Comparison of ENCODE assay signal across 17 cellular contexts in the genomic region with DNA sequence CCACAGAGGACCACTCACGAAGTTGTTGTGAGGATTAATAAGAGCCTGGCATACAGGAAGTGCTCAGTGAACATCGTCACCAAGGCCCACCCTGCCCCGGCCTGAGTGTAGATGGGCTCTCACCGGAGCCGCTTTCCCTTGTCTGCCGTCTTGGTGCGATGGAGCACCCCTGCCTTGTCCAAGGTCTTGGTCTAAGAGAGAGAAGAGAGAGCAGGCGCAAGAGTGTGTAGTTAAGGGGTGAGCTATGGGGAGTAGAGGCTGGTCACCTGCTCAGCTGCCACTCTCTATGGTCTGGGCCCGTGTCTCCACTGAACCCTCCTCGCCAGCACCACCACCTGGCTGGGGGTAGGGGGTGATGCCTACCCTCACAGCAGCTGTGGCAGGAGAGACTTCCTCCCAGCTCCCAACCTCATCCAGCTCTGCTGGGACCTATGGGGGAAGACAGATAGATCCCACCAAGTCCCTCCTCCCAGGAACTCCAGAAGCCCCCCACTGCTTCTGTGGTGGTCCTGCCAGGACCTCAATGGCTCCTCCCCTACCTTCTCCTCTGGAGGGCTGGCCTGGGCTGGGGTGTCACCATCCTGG.
"Had no signal": no experiment of that assay in that cellular context is flagged by ENCODE, and none has a peak within 500 bp of the region (broad histone marks: within the 10 kb centered on the region; RNA-seq: fewer than 3 reads in every experiment).

No MANE protein-coding gene starts in this region.

- H3K27ac ChIP-seq: coronary artery, epithelial cell of prostate, gastroesophageal sphincter, left ventricle myocardium inferior, thyroid gland, uterus had no signal

- H3K4me3 Mint-ChIP-seq: activated CD8-positive, alpha-beta memory T cell treated with anti-CD3 and anti-CD28 coated beads, Interleukin-2, amount 10 ng/mL, durations not matched to agents 7 days and 5 days; activated T-helper 1 cell treated with anti-CD3 and anti-CD28 coated beads, Interleukin-12 subunit alpha, Interleukin-12 subunit beta, Interleukin-2, Interleukin-4 antibody, amounts not matched to agents 30 ng/mL and 10 ng/mL and 1 ng/mL, durations not matched to agents 14 hours and 24 hours and 36 hours; T-helper 1 cell treated with Interleukin-12 subunit alpha and Interleukin-12 subunit beta and Interleukin-4 antibody, amounts not matched to agents 30 μg/mL and 1 μg/mL, for 36 hours had no signal

- ATAC-seq: activated CD8-positive, alpha-beta memory T cell treated with anti-CD3 and anti-CD28 coated beads, Interleukin-2, amount 10 ng/mL, durations not matched to agents 7 days and 5 days; gastroesophageal sphincter had no signal

- H3K9me3 Mint-ChIP-seq: activated T-helper 1 cell treated with anti-CD3 and anti-CD28 coated beads, Interleukin-12 subunit alpha, Interleukin-12 subunit beta, Interleukin-2, Interleukin-4 antibody, amounts not matched to agents 30 ng/mL and 10 ng/mL and 1 ng/mL, durations not matched to agents 14 hours and 24 hours and 36 hours; T-helper 1 cell treated with Interleukin-12 subunit alpha and Interleukin-12 subunit beta and Interleukin-4 antibody, amounts not matched to agents 30 μg/mL and 1 μg/mL, for 36 hours had no signal

- H3K27me3 ChIP-seq: thyroid gland, uterus had no signal

- H3K9me3 ChIP-seq: gastroesophageal sphincter, left ventricle myocardium inferior, thyroid gland, uterus had no signal

- H3K27me3 Mint-ChIP-seq: activated CD8-positive, alpha-beta memory T cell treated with anti-CD3 and anti-CD28 coated beads, Interleukin-2, amount 10 ng/mL, durations not matched to agents 7 days and 5 days had no signal

- DNase-seq: activated CD4-positive, alpha-beta T cell treated with anti-CD3 and anti-CD28 coated beads, Interleukin-2, amount 50 U/mL, for 4 hours; activated CD8-positive, alpha-beta memory T cell treated with anti-CD3 and anti-CD28 coated beads, Interleukin-2, amount 10 ng/mL, durations not matched to agents 7 days and 5 days; activated naive CD4-positive, alpha-beta T cell; central memory CD4-positive, alpha-beta T cell; effector CD8-positive, alpha-beta T cell; left ventricle myocardium inferior; mesendoderm; stimulated activated CD4-positive, alpha-beta T cell treated with anti-CD3 and anti-CD28 coated beads, Interleukin-15, amount 100 ng/mL, for 24 hours; stimulated activated CD4-positive, alpha-beta T cell treated with anti-CD3 and anti-CD28 coated beads, Interleukin-4, amount 100 ng/mL, for 4 hours; thyroid gland; uterus had no signal

- H3K27ac Mint-ChIP-seq: activated CD8-positive, alpha-beta memory T cell treated with anti-CD3 and anti-CD28 coated beads, Interleukin-2, amount 10 ng/mL, durations not matched to agents 7 days and 5 days; activated T-helper 1 cell treated with anti-CD3 and anti-CD28 coated beads, Interleukin-12 subunit alpha, Interleukin-12 subunit beta, Interleukin-2, Interleukin-4 antibody, amounts not matched to agents 30 ng/mL and 10 ng/mL and 1 ng/mL, durations not matched to agents 14 hours and 24 hours and 36 hours had no signal

- H3K4me1 ChIP-seq: uterus had no signal

- FAIRE-seq: keratinocyte had no signal

- H3K36me3 ChIP-seq: uterus had no signal

- H3K4me3 ChIP-seq: coronary artery, gastroesophageal sphincter, left ventricle myocardium inferior, thyroid gland, uterus had no signal
